16 cellular contexts compared by ENCODE assay signal in the genomic region with DNA sequence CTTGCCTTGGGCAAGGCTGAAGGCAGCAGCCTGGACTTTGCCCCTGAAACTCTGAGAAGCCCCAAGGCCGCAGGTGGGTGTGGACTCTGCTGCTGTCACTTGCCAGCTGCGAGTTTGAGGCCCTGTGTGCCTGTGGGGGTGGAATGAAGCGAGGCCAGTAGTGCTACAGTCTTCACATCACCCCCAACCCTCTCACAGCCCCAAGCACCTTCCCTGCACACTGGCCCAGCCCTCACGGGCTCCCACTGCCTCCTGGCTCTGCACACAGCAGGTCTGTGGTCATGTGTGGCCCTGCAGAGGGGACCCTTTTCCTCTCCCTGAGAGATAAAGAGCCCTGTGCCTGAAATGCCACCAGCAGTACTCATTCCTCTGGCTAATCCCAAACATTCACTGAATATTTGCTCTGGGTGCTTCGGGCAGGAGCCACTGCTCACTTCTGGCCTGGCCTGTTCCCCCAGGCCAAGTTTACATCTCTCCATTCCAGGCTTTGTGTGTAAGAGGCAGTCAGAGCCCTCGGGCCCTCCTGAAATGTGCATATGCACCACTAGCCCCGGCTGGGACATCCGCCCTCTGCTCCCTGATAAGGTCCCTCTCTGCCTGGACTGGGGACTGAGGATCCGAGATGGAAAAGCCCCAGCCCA. TPM values are rescaled to one million over a fixed set of nuclear protein-coding genes. Genes with fewer than 3 reads are reported as not detected.
DNase-seq lines count a peak whose midpoint lies in the region; ATAC-seq, FAIRE-seq and TF ChIP-seq lines count a peak whose summit lies in the region.
"Had no signal": no experiment of that assay in that cellular context is flagged by ENCODE, and none has a peak within 500 bp of the region (broad histone marks: within the 10 kb centered on the region; RNA-seq: fewer than 3 reads in every experiment).

No MANE protein-coding gene starts in this region.

- H3K27me3 ChIP-seq in GM23338 (ENCODE audit: insufficient read depth): no peaks in the 10 kb centered on the region

- DNase-seq in GM23338 (ENCODE audit: low spot score) (peak; percentile 79), astrocyte of the hippocampus (ENCODE audit: low read depth, low spot score) (peak; percentile 44), kidney (peak; percentile 59), endothelial cell (ENCODE audit: low spot score) (no peak), iPS-NIHi11 (ENCODE audit: low spot score) (no peak), NCI-H510A (lab: John Stamatoyannopoulos, UW) (no peak)
- DNase-seq: activated CD4-positive, alpha-beta T cell treated with anti-CD3 and anti-CD28 coated beads, Interleukin-2, amount 50 U/mL, for 4 hours; activated gamma-delta T cell treated with Interleukin-2 at 50 U/mL for 16 hours; cortex of kidney; DMS 273 treated with DMSO at 0.1 percent for 48 hours; foreskin keratinocyte; stimulated activated CD4-positive, alpha-beta T cell treated with anti-CD3 and anti-CD28 coated beads, Interleukin-4, amount 100 ng/mL, for 24 hours had no signal

- no peak for FAIRE-seq in kidney (lab: Jason Lieb, UNC)
- FAIRE-seq: GM12892 had no signal

- H3K9me3 Mint-ChIP-seq in GM23338: no peaks in the 10 kb centered on the region; the same call in 2 of the 3 replicates
- no peaks in the 10 kb centered on the region for H3K9me3 Mint-ChIP-seq in endothelial cell (ENCODE audit: unreplicated experiment)

- H3K36me3 Mint-ChIP-seq in GM23338 (ENCODE audit: low read depth): no peaks in the 10 kb centered on the region; the same call in 2 of the 3 replicates
- H3K36me3 Mint-ChIP-seq in endothelial cell (ENCODE audit: low read depth, unreplicated experiment): no peaks in the 10 kb centered on the region

- intact Hi-C loops in kidney (cut with DNase I): no loop called here

- peaks cover 1% of the 10 kb centered on the region; the same call in 1 of the 2 replicates for H4K20me1 ChIP-seq in GM23338 (replicated peaks; ENCODE audit: insufficient read depth)

- no peaks in the 10 kb centered on the region for H3K9me2 ChIP-seq in GM23338 (ENCODE audit: insufficient read depth)

- TF ChIP-seq CTCF in GM23338 (conservative IDR thresholded peaks at IDR 0.05; ENCODE audit: low read depth in 2 of 2) (no peak), kidney (IDR thresholded peaks at IDR 0.05; ENCODE audit: borderline replicate concordance, extremely low read depth, insufficient read depth) (no peak), endothelial cell (IDR thresholded peaks at IDR 0.05; ENCODE audit: unreplicated experiment) (no peak)

- H3K36me3 ChIP-seq in GM23338 (ENCODE audit: insufficient read depth) (no peaks in the 10 kb centered on the region), kidney (ENCODE audit: control insufficient read depth in 1 of 2, insufficient read depth in 2 of 2, low read length in 2 of 2) (peaks cover 0 to 2% of the 10 kb centered on the region in 2 donors)

- H3K4me1 ChIP-seq in GM23338 (ENCODE audit: insufficient read depth) (peaks cover 49% of the 10 kb centered on the region), kidney (ENCODE audit: control insufficient read depth in 1 of 2, insufficient read depth in 1 of 2, low read depth in 1 of 2, low read length in 2 of 2) (peaks cover 24 to 32% of the 10 kb centered on the region in 2 donors)
- H3K4me1 ChIP-seq: foreskin keratinocyte had no signal

- peak overlapping the region; percentile 55 for H3K4me2 ChIP-seq in GM23338

- H3K27me3 Mint-ChIP-seq in GM23338 (ENCODE audit: insufficient read depth, low read depth, poor library complexity) (peaks cover 20% of the 10 kb centered on the region), endothelial cell (ENCODE audit: unreplicated experiment) (peaks cover 10% of the 10 kb centered on the region)

- H3K27ac Mint-ChIP-seq in GM23338 (no peak overlapping the region), endothelial cell (ENCODE audit: unreplicated experiment) (no peak overlapping the region)

- H3K9me3 ChIP-seq in kidney (ENCODE audit: control insufficient read depth in 1 of 2, low read length in 2 of 2): no peaks in the 10 kb centered on the region

- H3K27ac ChIP-seq in GM23338 (ENCODE audit: low read depth): peak overlapping the region; percentile 79
- no peak overlapping the region for H3K27ac ChIP-seq in kidney (ENCODE audit: low read depth in 2 of 2, low read length in 2 of 2)
- H3K27ac ChIP-seq in temporal lobe (ENCODE audit: low read depth, low read length): peak overlapping the region; percentile 59
- H3K27ac ChIP-seq: foreskin keratinocyte had no signal

- H3K4me1 Mint-ChIP-seq in GM23338 (peaks cover 67% of the 10 kb centered on the region), endothelial cell (ENCODE audit: unreplicated experiment) (peaks cover 15% of the 10 kb centered on the region)

- H3K4me3 Mint-ChIP-seq in GM23338 (no peak overlapping the region), endothelial cell (ENCODE audit: unreplicated experiment) (no peak overlapping the region)

- peak; percentile 36 for ATAC-seq in GM23338
- ATAC-seq: foreskin keratinocyte had no signal

- H3K4me3 ChIP-seq in GM23338 (no peak overlapping the region), kidney (ENCODE audit: low read length in 2 of 2) (no peak overlapping the region)
- H3K4me3 ChIP-seq: lung had no signal

- no peak overlapping the region for H2AFZ ChIP-seq in GM23338

- H3F3A ChIP-seq in GM23338 (replicated peaks; ENCODE audit: low read depth): peaks cover 14% of the 10 kb centered on the region

- no peaks in the 10 kb centered on the region for H3K79me2 ChIP-seq in GM23338 (replicated peaks; ENCODE audit: insufficient read depth)

- no peak overlapping the region for H3K9ac ChIP-seq in kidney (ENCODE audit: low read length in 2 of 2)

TF ChIP-seq in GM23338, 12 proteins besides CTCF, POLR2A, EP300 and RAD21:
- TF ChIP-seq CREB1 (CRISPR knock-in tag; IDR thresholded peaks at IDR 0.05; ENCODE audit: low read depth) (no peak), ZNF114 (CRISPR knock-in tag; IDR thresholded peaks at IDR 0.05) (no peak), EZH2phosphoT487 (IDR thresholded peaks at IDR 0.05; ENCODE audit: unreplicated experiment) (no peak)
- TF ChIP-seq, protein P1, sequence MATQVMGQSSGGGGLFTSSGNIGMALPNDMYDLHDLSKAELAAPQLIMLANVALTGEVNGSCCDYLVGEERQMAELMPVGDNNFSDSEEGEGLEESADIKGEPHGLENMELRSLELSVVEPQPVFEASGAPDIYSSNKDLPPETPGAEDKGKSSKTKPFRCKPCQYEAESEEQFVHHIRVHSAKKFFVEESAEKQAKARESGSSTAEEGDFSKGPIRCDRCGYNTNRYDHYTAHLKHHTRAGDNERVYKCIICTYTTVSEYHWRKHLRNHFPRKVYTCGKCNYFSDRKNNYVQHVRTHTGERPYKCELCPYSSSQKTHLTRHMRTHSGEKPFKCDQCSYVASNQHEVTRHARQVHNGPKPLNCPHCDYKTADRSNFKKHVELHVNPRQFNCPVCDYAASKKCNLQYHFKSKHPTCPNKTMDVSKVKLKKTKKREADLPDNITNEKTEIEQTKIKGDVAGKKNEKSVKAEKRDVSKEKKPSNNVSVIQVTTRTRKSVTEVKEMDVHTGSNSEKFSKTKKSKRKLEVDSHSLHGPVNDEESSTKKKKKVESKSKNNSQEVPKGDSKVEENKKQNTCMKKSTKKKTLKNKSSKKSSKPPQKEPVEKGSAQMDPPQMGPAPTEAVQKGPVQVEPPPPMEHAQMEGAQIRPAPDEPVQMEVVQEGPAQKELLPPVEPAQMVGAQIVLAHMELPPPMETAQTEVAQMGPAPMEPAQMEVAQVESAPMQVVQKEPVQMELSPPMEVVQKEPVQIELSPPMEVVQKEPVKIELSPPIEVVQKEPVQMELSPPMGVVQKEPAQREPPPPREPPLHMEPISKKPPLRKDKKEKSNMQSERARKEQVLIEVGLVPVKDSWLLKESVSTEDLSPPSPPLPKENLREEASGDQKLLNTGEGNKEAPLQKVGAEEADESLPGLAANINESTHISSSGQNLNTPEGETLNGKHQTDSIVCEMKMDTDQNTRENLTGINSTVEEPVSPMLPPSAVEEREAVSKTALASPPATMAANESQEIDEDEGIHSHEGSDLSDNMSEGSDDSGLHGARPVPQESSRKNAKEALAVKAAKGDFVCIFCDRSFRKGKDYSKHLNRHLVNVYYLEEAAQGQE (IDR thresholded peaks at IDR 0.05; ENCODE audit: unreplicated experiment): peak; percentile 19

RNA-seq across cellular contexts. Expression of a gene that starts 17.7 kb away (rescaled TPM):
- 10.2 and 13.1 TPM in 2 replicates for total RNA-seq in GM23338 (2014; rRNA removed; shearing (Covaris generic))
- 1.6 and 1.7 TPM in 2 replicates for polyA plus RNA-seq in GM23338 (2016; fragmentation: Nextera tagmentation; extraction: Ambion mirVana)
- 5.4 TPM for total RNA-seq in kidney
- polyA plus RNA-seq in kidney (ENCODE audit: insufficient read depth, low read depth, low replicate concordance): 2.7 TPM
- total RNA-seq in temporal lobe: 25.6 TPM
- total RNA-seq in endothelial cell (ENCODE audit: unreplicated experiment): 0.87 TPM
- total RNA-seq: foreskin keratinocyte, pulmonary artery endothelial cell had no signal
- polyA plus RNA-seq: foreskin keratinocyte had no signal

RNA-seq across cellular contexts. Expression of a gene that starts 27.6 kb away (rescaled TPM):
- 30.0 and 40.1 TPM in 2 replicates for total RNA-seq in GM23338 (2014; rRNA removed; shearing (Covaris generic))
- 12.2 and 13.2 TPM in 2 replicates for polyA plus RNA-seq in GM23338 (2016; fragmentation: Nextera tagmentation; extraction: Ambion mirVana)
- 27.9 TPM for total RNA-seq in kidney
- polyA plus RNA-seq in kidney (ENCODE audit: insufficient read depth, low read depth, low replicate concordance): 13.0 TPM
- 17.5 TPM for total RNA-seq in temporal lobe
- 29.2 TPM for total RNA-seq in endothelial cell (ENCODE audit: unreplicated experiment)

RNA-seq across cellular contexts. Expression of a gene that starts 45.9 kb away (rescaled TPM):
- 366 and 446 TPM in 2 replicates for total RNA-seq in GM23338 (2014; rRNA removed; shearing (Covaris generic))
- polyA plus RNA-seq in GM23338 (2016; fragmentation: Nextera tagmentation; extraction: Ambion mirVana): 553 and 628 TPM in 2 replicates
- 261 TPM for total RNA-seq in kidney
- polyA plus RNA-seq in kidney (ENCODE audit: insufficient read depth, low read depth, low replicate concordance): 293 TPM
- 72.0 TPM for total RNA-seq in temporal lobe
- 312 TPM for total RNA-seq in endothelial cell (ENCODE audit: unreplicated experiment)

RNA-seq across cellular contexts. Expression of a gene that starts 58.1 kb away (rescaled TPM):
- 153 and 169 TPM in 2 replicates for total RNA-seq in GM23338 (2014; rRNA removed; shearing (Covaris generic))
- polyA plus RNA-seq in GM23338 (2016; fragmentation: Nextera tagmentation; extraction: Ambion mirVana) (215 and 216 TPM in 2 replicates), kidney (ENCODE audit: insufficient read depth, low read depth, low replicate concordance) (180 TPM)
- total RNA-seq in kidney (51.8 TPM), temporal lobe (31.7 TPM), endothelial cell (ENCODE audit: unreplicated experiment) (57.7 TPM)

Comparison
In these comparisons a context has a peak if more than half of its experiments do, and no peak if none do; other contexts are left out.
1. DNase-seq: peak in GM23338 (single experiment), astrocyte of the hippocampus (single experiment) and kidney (single experiment); none in endothelial cell (single experiment), iPS-NIHi11 (single experiment) and NCI-H510A (single experiment).
2. H3K27ac ChIP-seq: peak in GM23338 (single experiment) and temporal lobe (single experiment); none in kidney (0 of 2).